ENCODE assay signal across 8 cellular contexts in the genomic region with DNA sequence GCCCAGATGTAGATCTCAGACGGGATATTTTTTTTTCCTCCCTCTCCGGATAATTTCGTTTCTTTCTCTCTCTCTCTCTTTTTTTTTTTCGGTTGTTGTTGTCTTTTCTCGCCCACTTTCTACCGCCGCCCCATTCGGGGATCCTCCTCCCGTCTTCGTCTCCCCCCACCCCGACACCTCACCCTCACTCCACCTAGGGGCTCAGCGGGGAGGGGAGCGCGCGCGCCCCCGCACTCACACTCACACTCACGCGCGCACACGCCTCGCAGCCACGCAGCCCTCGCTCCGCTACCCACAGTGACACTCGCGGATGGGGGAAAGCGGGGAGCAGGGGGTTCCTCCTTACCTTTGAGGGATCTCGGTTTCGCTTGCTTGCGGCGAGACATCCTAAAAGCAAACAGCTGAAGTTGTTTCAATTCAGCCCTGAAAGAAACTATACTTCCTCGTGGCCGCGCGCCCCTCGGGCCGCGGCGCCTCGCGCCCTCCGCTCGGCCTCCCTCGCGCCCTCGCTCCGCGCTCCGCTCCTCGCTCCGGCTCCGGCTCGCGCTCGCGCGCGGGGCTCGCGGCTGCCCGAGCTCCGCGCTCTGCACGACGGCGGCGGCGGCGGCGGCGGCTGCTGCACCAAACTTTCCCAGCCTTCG. TPM values are rescaled to one million over a fixed set of nuclear protein-coding genes. Genes with fewer than 3 reads are reported as not detected.
A peak's percentile ranks its signal among the peaks of the same experiment; 100 is the strongest.
DNase-seq lines count a peak whose midpoint lies in the region; ATAC-seq and TF ChIP-seq lines count a peak whose summit lies in the region.

No MANE protein-coding gene starts in this region.

- H3K9me3 ChIP-seq in DOHH2 (ENCODE audit: control insufficient read depth, insufficient read depth, low read length) (no peaks in the 10 kb centered on the region), stomach (peaks cover 0 to 7% (median 0%) of the 10 kb centered on the region in 4 donors), PC-9 (ENCODE audit: insufficient read depth, low read depth) (no peaks in the 10 kb centered on the region)

- H3K4me1 ChIP-seq in DOHH2 (ENCODE audit: control insufficient read depth, low read length): peaks cover 5% of the 10 kb centered on the region
- peaks cover 18 to 40% (median 23%) of the 10 kb centered on the region in 4 donors for H3K4me1 ChIP-seq in stomach
- no peaks in the 10 kb centered on the region for H3K4me1 ChIP-seq in PC-9 (replicated peaks; ENCODE audit: insufficient read depth)

- no peaks in the 10 kb centered on the region for H3K79me2 ChIP-seq in DOHH2 (ENCODE audit: control insufficient read depth, low read length)
- H3K79me2 ChIP-seq in PC-9 (ENCODE audit: low read depth): no peaks in the 10 kb centered on the region

- POLR2A ChIA-PET in PC-9 (lab: Charles Lee; ENCODE audit: unreplicated experiment): no interaction called here

- CTCF ChIA-PET in PC-9 (lab: Charles Lee): no interaction called here

- H3K36me3 ChIP-seq in DOHH2 (ENCODE audit: control insufficient read depth, low read length): no peaks in the 10 kb centered on the region
- no peaks in the 10 kb centered on the region for H3K36me3 ChIP-seq in stomach
- no peaks in the 10 kb centered on the region for H3K36me3 ChIP-seq in PC-9 (ENCODE audit: low read depth)

- intact Hi-C loops in lower leg skin (cut with DNase I; ENCODE audit: low total_unique reads): no loop called here
- intact Hi-C loops in stomach (cut with DNase I; ENCODE audit: low total_unique reads): no loop called here
- intact Hi-C loops in PC-9 (cut with micrococcal nuclease; ENCODE audit: unreplicated experiment): no loop called here

- TF ChIP-seq POLR2A in lower leg skin (IDR thresholded peaks at IDR 0.05): no peak
- no peak for TF ChIP-seq POLR2A in stomach (IDR thresholded peaks at IDR 0.05)

- H3K4me3 ChIP-seq in DOHH2 (ENCODE audit: low read length) (peak overlapping the region; percentile 89), lower leg skin (ENCODE audit: low read depth, poor library complexity, severe bottlenecking) (peak overlapping the region; percentile 72), stomach (peak overlapping the region; percentile 58 to 82 (median 66)), PC-9 (no peak overlapping the region)

- DNase-seq in SK-N-DZ (ENCODE audit: low spot score) (peak; percentile 31), dermis blood vessel endothelial cell (peak; percentile 70), lower leg skin (ENCODE audit: low spot score in 2 of 2) (peak; percentile 34 to 90), stomach (no peak), PC-9 (no peak)

- H3K27ac ChIP-seq in DOHH2 (ENCODE audit: low read depth, low read length): no peak overlapping the region
- peak overlapping the region; percentile 70 to 90 (median 89) for H3K27ac ChIP-seq in stomach
- no peak overlapping the region for H3K27ac ChIP-seq in PC-9

- H3K4me2 ChIP-seq in DOHH2 (ENCODE audit: low read length): peak overlapping the region; percentile 97
- H3K4me2 ChIP-seq in PC-9: no peak overlapping the region

- H3F3A ChIP-seq in DOHH2 (ENCODE audit: control insufficient read depth, insufficient read depth) (peaks cover 15% of the 10 kb centered on the region), PC-9 (ENCODE audit: insufficient read depth, low read depth) (no peaks in the 10 kb centered on the region)

- no peak for TF ChIP-seq EP300 in stomach (IDR thresholded peaks at IDR 0.05)

- H3K27me3 ChIP-seq in DOHH2 (ENCODE audit: control insufficient read depth, low read length) (peaks cover 52% of the 10 kb centered on the region), stomach (peaks cover 0 to 76% (median 31%) of the 10 kb centered on the region in 3 donors), PC-9 (ENCODE audit: insufficient read depth, low read depth) (no peaks in the 10 kb centered on the region)

- ATAC-seq in GM21390 (IDR thresholded peaks at IDR 0.05; ENCODE audit: unreplicated experiment) (peak; percentile 57), GM18502 (IDR thresholded peaks at IDR 0.05; ENCODE audit: poor library complexity, unreplicated experiment) (no peak)

- H2AFZ ChIP-seq in PC-9: no peak overlapping the region

- WGBS in lower leg skin, 2 donors: 0 to 1% methylated on average over 54 to 72 of the region's 73 CpGs
- WGBS in stomach, 5 donors: 1 to 5% (median 2%) methylated on average over 73 of the region's 73 CpGs

- H3K9me2 ChIP-seq in DOHH2 (replicated peaks; ENCODE audit: control insufficient read depth, low read length): no peaks in the 10 kb centered on the region
- no peaks in the 10 kb centered on the region for H3K9me2 ChIP-seq in PC-9 (ENCODE audit: insufficient read depth)

- H4K20me1 ChIP-seq in DOHH2 (ENCODE audit: control insufficient read depth, insufficient read depth, low read depth, low read length) (no peaks in the 10 kb centered on the region), PC-9 (ENCODE audit: insufficient read depth) (no peaks in the 10 kb centered on the region)

- TF ChIP-seq CTCF in DOHH2 (IDR thresholded peaks at IDR 0.05; ENCODE audit: low read depth, low read length, poor library complexity, severe bottlenecking) (no peak), lower leg skin (IDR thresholded peaks at IDR 0.05) (no peak), stomach (IDR thresholded peaks at IDR 0.05) (no peak), PC-9 (conservative IDR thresholded peaks at IDR 0.05) (no peak)

- no TSS peak for BruUV-seq in PC-9 (replicated peaks; lab: Mats Ljungman, UMichigan)

RNA-seq across cellular contexts. Expression of a gene that starts 1.3 kb away (rescaled TPM):
- polyA plus RNA-seq in SK-N-DZ (2014; cell fraction: cytosol; rRNA removed): 14.7 and 21.2 TPM in 2 replicates
- 6.6 and 58.0 TPM in 2 replicates for polyA plus RNA-seq in SK-N-DZ (2014; cell fraction: nucleus; rRNA removed)
- total RNA-seq in dermis blood vessel endothelial cell (173 and 188 TPM in 2 replicates), lower leg skin (10 to 100 TPM in 1 of 4 donors, 1 to 10 TPM in 3; 4.7 to 15.4 (median 7.7) TPM), stomach (100 to 1,000 TPM in 1 of 5 donors, 10 to 100 TPM in 3, 1 to 10 TPM in 1; 5.7 to 290 (median 40.3) TPM), PC-9 (2021) (not detected in 2 replicates)
- 1 to 10 TPM in 2 of 3 donors, under 1 TPM in 1; 0.80 to 3.2 (median 2.2) TPM for polyA plus RNA-seq in stomach

Comparison
In these comparisons a context has a peak if more than half of its experiments do, and no peak if none do; other contexts are left out.
1. H3K27ac ChIP-seq: peak in stomach (5 of 5); none in DOHH2 (single experiment) and PC-9 (single experiment).
2. DNase-seq: peak in SK-N-DZ (single experiment), dermis blood vessel endothelial cell (single experiment) and lower leg skin (2 of 2); none in stomach (single experiment) and PC-9 (0 of 2).